In genomic region chr4:78395642-78396041, GRCh38 we compare ENCODE assay signal across 33 cellular contexts.
"Had no signal": no experiment of that assay in that cellular context is flagged by ENCODE, and none has a peak within 500 bp of the region (broad histone marks: within the 10 kb centered on the region; RNA-seq: fewer than 3 reads in every experiment).

No MANE protein-coding gene starts in this region.

- H3K9me3 ChIP-seq: adrenal gland, body of pancreas had no signal

- H3K27ac ChIP-seq: adrenal gland, ascending aorta, body of pancreas, brain microvascular endothelial cell, breast epithelium, cardiac muscle cell had no signal

- H3K27me3 ChIP-seq: adrenal gland, ascending aorta, body of pancreas, brain microvascular endothelial cell, breast epithelium, cardiac muscle cell had no signal

- H3K4me3 ChIP-seq: adrenal gland, ascending aorta, body of pancreas, breast epithelium, cardiac muscle cell had no signal

- DNase-seq: activated effector memory CD4-positive, alpha-beta T cell treated with anti-CD3 and anti-CD28 coated beads, Interleukin-2, amount 50 U/mL, for 16 hours; activated effector memory CD4-positive, alpha-beta T cell treated with Interleukin-2 at 50 U/mL for 16 hours; activated gamma-delta T cell; activated gamma-delta T cell treated with Interleukin-2 at 50 U/mL for 16 hours; activated naive CD4-positive, alpha-beta T cell; activated naive CD4-positive, alpha-beta T cell treated with anti-CD3 and anti-CD28 coated beads for 36 hours; activated naive CD4-positive, alpha-beta T cell treated with anti-CD3 and anti-CD28 coated beads, Interleukin-2, amount 10 ng/mL, durations not matched to agents 7 days and 5 days; activated naive CD4-positive, alpha-beta T cell treated with anti-CD3 and anti-CD28 coated beads, Interleukin-2, amount 50 U/mL, for 16 hours; activated naive CD4-positive, alpha-beta T cell treated with Interleukin-2 at 50 U/mL for 16 hours; activated naive CD8-positive, alpha-beta T cell treated with anti-CD3 and anti-CD28 coated beads for 36 hours; activated naive CD8-positive, alpha-beta T cell treated with anti-CD3 and anti-CD28 coated beads, Interleukin-2, amount 10 ng/mL, durations not matched to agents 7 days and 5 days; activated naive CD8-positive, alpha-beta T cell treated with anti-CD3 and anti-CD28 coated beads, Interleukin-2, amount 50 U/mL, for 24 hours; activated T-cell treated with anti-CD3 and anti-CD28 coated beads, Interleukin-2, amount 50 U/mL, for 24 hours; activated T-cell treated with anti-CD3 and anti-CD28 coated beads, Interleukin-2, amount 50 U/mL, for 4 hours; activated T-cell treated with anti-CD3 and anti-CD28 coated beads, Interleukin-2, amount 50 U/mL, for 48 hours; activated T-cell treated with anti-CD3 and anti-CD28 coated beads, Interleukin-2, amount 50 U/mL, for 72 hours; adrenal gland; amniotic stem cell; amygdala; anterior cingulate cortex; aorta; body of pancreas; brain microvascular endothelial cell; caudate nucleus; central memory CD4-positive, alpha-beta T cell; cerebellar nuclear complex had no signal

- FAIRE-seq: astrocyte, bronchial epithelial cell had no signal

- ATAC-seq: activated naive CD4-positive, alpha-beta T cell treated with anti-CD3 and anti-CD28 coated beads, Interleukin-2, amount 50 U/mL, for 72 hours; activated naive CD8-positive, alpha-beta T cell treated with anti-CD3 and anti-CD28 coated beads, Interleukin-2, amount 50 U/mL, for 24 hours; activated T-cell treated with anti-CD3 and anti-CD28 coated beads, Interleukin-2, amount 50 U/mL, for 4 hours; activated T-cell treated with anti-CD3 and anti-CD28 coated beads, Interleukin-2, amount 50 U/mL, for 72 hours; activated T-helper 17 cell treated with anti-CD3 and anti-CD28 coated beads, Interleukin-2, amount 50 U/mL, for 72 hours; body of pancreas had no signal

- H3K36me3 ChIP-seq: adrenal gland, ascending aorta, brain microvascular endothelial cell, breast epithelium, cardiac muscle cell had no signal

- H3K4me1 ChIP-seq: adrenal gland, ascending aorta, body of pancreas, breast epithelium had no signal
